ENCODE assay signal across 9 cellular contexts in the genomic region with DNA sequence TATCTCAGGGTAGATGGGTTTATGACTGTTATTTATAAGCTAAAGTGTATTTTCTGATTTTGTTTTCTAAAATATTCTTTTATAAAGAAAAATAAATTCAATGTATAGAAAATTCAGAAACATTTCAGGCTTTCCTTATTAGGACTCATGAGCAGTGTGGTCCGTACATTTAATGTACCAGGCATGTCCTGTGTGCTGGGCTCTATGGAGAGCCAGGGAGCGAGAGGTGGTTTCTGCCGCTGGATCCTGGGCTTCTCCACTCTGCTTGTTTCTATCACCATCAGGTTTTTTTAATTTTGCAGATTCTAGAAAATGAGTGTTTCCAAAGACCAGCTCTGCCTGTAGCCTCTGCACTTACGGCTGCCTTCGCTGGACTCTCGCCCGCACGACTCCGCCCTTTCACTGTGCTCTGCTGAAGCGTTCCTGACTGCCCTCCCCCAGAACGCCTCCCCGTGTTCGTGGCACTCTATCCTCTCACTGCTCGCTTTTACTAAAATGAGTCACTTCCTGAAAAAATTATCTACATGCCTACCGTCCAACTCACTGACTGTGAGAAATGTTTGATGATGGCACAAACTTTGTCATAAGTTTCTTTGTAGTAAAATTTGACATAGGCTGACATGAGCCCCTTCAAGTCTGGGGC.
A peak's percentile ranks its signal among the peaks of the same experiment; 100 is the strongest.
DNase-seq lines count a peak whose midpoint lies in the region; ATAC-seq and TF ChIP-seq lines count a peak whose summit lies in the region.
"Had no signal": no experiment of that assay in that cellular context is flagged by ENCODE, and none has a peak within 500 bp of the region (broad histone marks: within the 10 kb centered on the region; RNA-seq: fewer than 3 reads in every experiment).

No MANE protein-coding gene starts in this region.

- H3K4me3 ChIP-seq in choroid plexus epithelial cell (ENCODE audit: low read depth, low read length) (peak overlapping the region; percentile 26), mesodermal cell (ENCODE audit: extremely low read depth, insufficient read depth, low read length, poor library complexity, severe bottlenecking) (no peak overlapping the region), thoracic aorta (peak overlapping the region; percentile 50)
- H3K4me3 ChIP-seq: gastrocnemius medialis had no signal

- DNase-seq in 8988T (peak; percentile 86), T-helper 9 cell (peak; percentile 18), choroid plexus epithelial cell (ENCODE audit: low read depth) (peak; percentile 98), thoracic aorta (ENCODE audit: low spot score) (peak; percentile 69), NCI-H2227 treated with DMSO at 0.1 percent for 48 hours (lab: John Stamatoyannopoulos, UW) (no peak)

- WGBS in mesodermal cell (ENCODE audit: insufficient coverage in 2 of 2), 2 experiments: 90 to 97% methylated on average over 9 to 14 of the region's 15 CpGs

- H3K27me3 ChIP-seq in thoracic aorta (replicated peaks; ENCODE audit: insufficient read depth): no peaks in the 10 kb centered on the region
- H3K27me3 ChIP-seq: gastrocnemius medialis had no signal

- H3K36me3 ChIP-seq in mesodermal cell (ENCODE audit: control insufficient read depth, insufficient read depth, low read length) (peaks cover 29% of the 10 kb centered on the region), thoracic aorta (peaks cover 17% of the 10 kb centered on the region)

- ATAC-seq in GM19025 (IDR thresholded peaks at IDR 0.05; ENCODE audit: low read depth, unreplicated experiment): peak; percentile 81
- ATAC-seq in HG03280 (IDR thresholded peaks at IDR 0.05; ENCODE audit: unreplicated experiment): peak; percentile 89
- ATAC-seq in thoracic aorta (ENCODE audit: insufficient number of reproducible peaks, low FRiP score, low read depth): peak; percentile 85

- H3K27ac ChIP-seq in mesodermal cell (ENCODE audit: low read depth, low read length, severe bottlenecking) (peak overlapping the region; percentile 16), thoracic aorta (peak overlapping the region; percentile 7 to 70)
- H3K27ac ChIP-seq: gastrocnemius medialis had no signal

- no peaks in the 10 kb centered on the region for H3K9me3 ChIP-seq in mesodermal cell (ENCODE audit: control insufficient read depth, low read length)
- no peaks in the 10 kb centered on the region for H3K9me3 ChIP-seq in thoracic aorta
- H3K9me3 ChIP-seq: gastrocnemius medialis had no signal

- H3K4me1 ChIP-seq in mesodermal cell (ENCODE audit: control insufficient read depth, insufficient read depth, low read length, poor library complexity, severe bottlenecking) (peaks cover 8% of the 10 kb centered on the region), thoracic aorta (ENCODE audit: control insufficient read depth in 1 of 2, low read depth in 2 of 2) (peaks cover 5 to 6% of the 10 kb centered on the region in 2 donors)
- H3K4me1 ChIP-seq: gastrocnemius medialis had no signal

- peak; percentile 22 for TF ChIP-seq CTCF in choroid plexus epithelial cell (conservative IDR thresholded peaks at IDR 0.05; ENCODE audit: low read depth, low read length)
- no peak for TF ChIP-seq CTCF in thoracic aorta (IDR thresholded peaks at IDR 0.05)
